Comparison of ENCODE assay signal across 23 cellular contexts in the genomic region with DNA sequence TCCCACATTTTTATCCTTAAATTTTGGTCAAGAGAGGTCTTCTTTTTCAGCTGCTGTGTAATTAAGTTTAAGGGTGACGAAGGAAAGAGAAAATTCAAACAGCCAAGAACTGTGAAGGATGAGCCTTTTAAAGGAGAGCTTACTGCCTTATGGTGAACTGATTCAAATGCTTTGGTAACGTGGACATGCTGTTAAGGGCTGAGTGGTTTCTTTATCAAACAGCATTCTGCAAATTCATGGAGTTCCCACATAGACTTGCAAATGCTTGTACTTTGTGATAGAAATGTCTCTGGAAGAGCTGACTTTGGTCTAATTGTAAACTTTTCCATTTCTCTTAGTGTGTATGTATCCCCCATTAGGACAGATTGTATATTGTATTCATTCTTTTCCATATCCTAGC.
DNase-seq lines count a peak whose midpoint lies in the region; ATAC-seq and TF ChIP-seq lines count a peak whose summit lies in the region.
"Had no signal": no experiment of that assay in that cellular context is flagged by ENCODE, and none has a peak within 500 bp of the region (broad histone marks: within the 10 kb centered on the region; RNA-seq: fewer than 3 reads in every experiment).

No MANE protein-coding gene starts in this region.

- no peak overlapping the region for H3K27ac ChIP-seq in iPS DF 6.9 (ENCODE audit: low read length)
- no peak overlapping the region for H3K27ac ChIP-seq in caudate nucleus (ENCODE audit: low read depth, low read length)
- H3K27ac ChIP-seq: HL-60, KMS-11 had no signal

- no peaks in the 10 kb centered on the region for H3K36me3 ChIP-seq in H7 (replicated peaks; ENCODE audit: control insufficient read depth, insufficient read depth, low read length)
- no peaks in the 10 kb centered on the region for H3K36me3 ChIP-seq in iPS DF 6.9 (ENCODE audit: control insufficient read depth, insufficient read depth, low read length)

- ATAC-seq in GM21723 (IDR thresholded peaks at IDR 0.05; ENCODE audit: unreplicated experiment): no peak

- TF ChIP-seq CTCF in neural crest cell (conservative IDR thresholded peaks at IDR 0.05): no peak

- DNase-seq in H7 (peak; percentile 9), OCI-M1 (lab: John Stamatoyannopoulos, UW) (peak; percentile 30), iPS DF 6.9 (ENCODE audit: low read depth, low spot score) (peak; percentile 16), neural crest cell (ENCODE audit: low read depth, low spot score) (no peak), islet precursor cell (no peak), caudate nucleus (lab: John Stamatoyannopoulos, UW) (no peak)
- no peak for DNase-seq in activated T-helper 2 cell treated with anti-CD3 and anti-CD28 coated beads, Interferon-gamma antibody, Interleukin-2, Interleukin-4, amounts not matched to agents 10 μg/mL and 5 μg/mL and 100 μg/mL, durations not matched to agents 14 hours and 24 hours and 36 hours (ENCODE audit: low spot score)
- DNase-seq: AML-193; C1 segment of cervical spinal cord; Calu3; CD8-positive, alpha-beta memory T cell; DMS153; HFFc6; IMR-90; NCI-H1092 treated with DMSO at 0.1 percent for 48 hours; NCI-H1436 treated with DMSO at 0.1 percent for 48 hours; NCI-H1930; NCI-H2171; NCI-H82; Right ventricle myocardium superior had no signal

- intact Hi-C loops in activated T-helper 2 cell treated with anti-CD3 and anti-CD28 coated beads, Interferon-gamma antibody, Interleukin-2, Interleukin-4, amounts not matched to agents 10 μg/mL and 5 μg/mL and 100 μg/mL, durations not matched to agents 14 hours and 24 hours and 36 hours (cut with micrococcal nuclease): no loop called here

- no peaks in the 10 kb centered on the region; the same call in 1 of the 2 replicates for H3K9me3 ChIP-seq in iPS DF 6.9 (ENCODE audit: control insufficient read depth, insufficient read depth, low read length)

- H3K27me3 ChIP-seq in H7 (ENCODE audit: control insufficient read depth, insufficient read depth, low read length) (no peaks in the 10 kb centered on the region), iPS DF 6.9 (ENCODE audit: control insufficient read depth, insufficient read depth, low read length) (no peaks in the 10 kb centered on the region)

- H3K27me3 Mint-ChIP-seq in neural crest cell (ENCODE audit: low read depth): peaks cover 3% of the 10 kb centered on the region
- peaks cover 29% of the 10 kb centered on the region for H3K27me3 Mint-ChIP-seq in activated T-helper 2 cell treated with anti-CD3 and anti-CD28 coated beads, Interferon-gamma antibody, Interleukin-2, Interleukin-4, amounts not matched to agents 10 μg/mL and 5 μg/mL and 100 μg/mL, durations not matched to agents 14 hours and 24 hours and 36 hours (ENCODE audit: low read depth)

- no CpG with 5 or more reads among the region's 2 CpGs for WGBS in iPS DF 6.9 (ENCODE audit: insufficient coverage, insufficient read length)

- H3K4me1 Mint-ChIP-seq in neural crest cell: peaks cover 19% of the 10 kb centered on the region
- no peaks in the 10 kb centered on the region for H3K4me1 Mint-ChIP-seq in activated T-helper 2 cell treated with anti-CD3 and anti-CD28 coated beads, Interferon-gamma antibody, Interleukin-2, Interleukin-4, amounts not matched to agents 10 μg/mL and 5 μg/mL and 100 μg/mL, durations not matched to agents 14 hours and 24 hours and 36 hours (ENCODE audit: low read depth)
- H3K4me1 Mint-ChIP-seq: CD8-positive, alpha-beta memory T cell had no signal

- H3K27ac Mint-ChIP-seq in neural crest cell (ENCODE audit: unreplicated experiment): peak overlapping the region; percentile 44
- H3K27ac Mint-ChIP-seq in activated T-helper 2 cell treated with anti-CD3 and anti-CD28 coated beads, Interferon-gamma antibody, Interleukin-2, Interleukin-4, amounts not matched to agents 10 μg/mL and 5 μg/mL and 100 μg/mL, durations not matched to agents 14 hours and 24 hours and 36 hours: no peak overlapping the region
- H3K27ac Mint-ChIP-seq: CD8-positive, alpha-beta memory T cell; HFFc6 had no signal

- H3K4me3 Mint-ChIP-seq in neural crest cell: no peak overlapping the region
- H3K4me3 Mint-ChIP-seq in activated T-helper 2 cell treated with anti-CD3 and anti-CD28 coated beads, Interferon-gamma antibody, Interleukin-2, Interleukin-4, amounts not matched to agents 10 μg/mL and 5 μg/mL and 100 μg/mL, durations not matched to agents 14 hours and 24 hours and 36 hours (ENCODE audit: low read depth): no peak overlapping the region
- H3K4me3 Mint-ChIP-seq: CD8-positive, alpha-beta memory T cell; HFFc6 had no signal

- H3K36me3 Mint-ChIP-seq in neural crest cell (ENCODE audit: low read depth): no peaks in the 10 kb centered on the region
- no peaks in the 10 kb centered on the region for H3K36me3 Mint-ChIP-seq in activated T-helper 2 cell treated with anti-CD3 and anti-CD28 coated beads, Interferon-gamma antibody, Interleukin-2, Interleukin-4, amounts not matched to agents 10 μg/mL and 5 μg/mL and 100 μg/mL, durations not matched to agents 14 hours and 24 hours and 36 hours (ENCODE audit: low read depth)

- H3K4me1 ChIP-seq in iPS DF 6.9 (ENCODE audit: control insufficient read depth, insufficient read depth, low read length): no peaks in the 10 kb centered on the region

- H3K4me3 ChIP-seq in H7 (ENCODE audit: insufficient read depth, low read depth, low read length) (no peak overlapping the region), iPS DF 6.9 (ENCODE audit: low read length) (no peak overlapping the region)

- no peaks in the 10 kb centered on the region for H3K9me3 Mint-ChIP-seq in neural crest cell
- no peaks in the 10 kb centered on the region for H3K9me3 Mint-ChIP-seq in activated T-helper 2 cell treated with anti-CD3 and anti-CD28 coated beads, Interferon-gamma antibody, Interleukin-2, Interleukin-4, amounts not matched to agents 10 μg/mL and 5 μg/mL and 100 μg/mL, durations not matched to agents 14 hours and 24 hours and 36 hours
- H3K9me3 Mint-ChIP-seq: CD8-positive, alpha-beta memory T cell; HFFc6 had no signal

Comparison
In these comparisons a context has a peak if more than half of its experiments do, and no peak if none do; other contexts are left out.
1. DNase-seq: peak in H7 (single experiment), OCI-M1 (single experiment) and iPS DF 6.9 (single experiment); none in neural crest cell (single experiment), islet precursor cell (single experiment), activated T-helper 2 cell treated with anti-CD3 and anti-CD28 coated beads, Interferon-gamma antibody, Interleukin-2, Interleukin-4, amounts not matched to agents 10 μg/mL and 5 μg/mL and 100 μg/mL, durations not matched to agents 14 hours and 24 hours and 36 hours (single experiment) and caudate nucleus (0 of 61).